In genomic region chr2:72638600-72639211, GRCh38 we compare ENCODE assay signal across 22 cellular contexts.
"Had no signal": no experiment of that assay in that cellular context is flagged by ENCODE, and none has a peak within 500 bp of the region (broad histone marks: within the 10 kb centered on the region; RNA-seq: fewer than 3 reads in every experiment).

No MANE protein-coding gene starts in this region.

- H3K4me1 ChIP-seq: esophagus squamous epithelium, parathyroid adenoma, sigmoid colon, tibial artery had no signal

- H3K4me3 Mint-ChIP-seq: effector memory CD8-positive, alpha-beta T cell; naive thymus-derived CD8-positive, alpha-beta T cell; neural crest cell; type B pancreatic cell had no signal

- H3K27me3 ChIP-seq: esophagus squamous epithelium, sigmoid colon, stomach, tibial artery had no signal

- DNase-seq: caudate nucleus; cerebellar nuclear complex; cortex of kidney; effector memory CD8-positive, alpha-beta T cell; erythroblast; esophagus squamous epithelium; foreskin melanocyte; glutamatergic neuron; mesenchymal stem cell; midbrain; naive thymus-derived CD8-positive, alpha-beta T cell; sigmoid colon; stimulated activated CD4-positive, alpha-beta T cell treated with anti-CD3 and anti-CD28 coated beads, Interleukin-15, amount 100 ng/mL, for 24 hours; stimulated activated CD4-positive, alpha-beta T cell treated with anti-CD3 and anti-CD28 coated beads, Interleukin-4, amount 100 ng/mL, for 1 hour; stimulated activated CD8-positive, alpha-beta memory T cell treated with anti-CD3 and anti-CD28 coated beads, Interleukin-4, amount 100 ng/mL, for 48 hours; stimulated activated naive CD4-positive, alpha-beta T cell treated with Interleukin-2 at 50 U/mL for 16 hours; stomach; tibial artery had no signal

- H3K27me3 Mint-ChIP-seq: effector memory CD8-positive, alpha-beta T cell; naive thymus-derived CD8-positive, alpha-beta T cell; progenitor cell of endocrine pancreas; type B pancreatic cell had no signal

- H3K9me3 Mint-ChIP-seq: effector memory CD8-positive, alpha-beta T cell; neural crest cell; type B pancreatic cell had no signal

- H3K27ac ChIP-seq: esophagus squamous epithelium, parathyroid adenoma, sigmoid colon, stomach, tibial artery had no signal

- H3K4me3 ChIP-seq: esophagus squamous epithelium, sigmoid colon, stomach, tibial artery had no signal

- H3K4me1 Mint-ChIP-seq: neural crest cell had no signal

- H3K36me3 ChIP-seq: esophagus squamous epithelium, sigmoid colon, stomach, tibial artery had no signal

- ATAC-seq: effector memory CD8-positive, alpha-beta T cell; naive thymus-derived CD8-positive, alpha-beta T cell had no signal

- H3K9me3 ChIP-seq: esophagus squamous epithelium, sigmoid colon, stomach, tibial artery had no signal

- H3K27ac Mint-ChIP-seq: effector memory CD8-positive, alpha-beta T cell; naive thymus-derived CD8-positive, alpha-beta T cell; progenitor cell of endocrine pancreas; type B pancreatic cell had no signal
